ENCODE assay signal across 8 cellular contexts in the genomic region with DNA sequence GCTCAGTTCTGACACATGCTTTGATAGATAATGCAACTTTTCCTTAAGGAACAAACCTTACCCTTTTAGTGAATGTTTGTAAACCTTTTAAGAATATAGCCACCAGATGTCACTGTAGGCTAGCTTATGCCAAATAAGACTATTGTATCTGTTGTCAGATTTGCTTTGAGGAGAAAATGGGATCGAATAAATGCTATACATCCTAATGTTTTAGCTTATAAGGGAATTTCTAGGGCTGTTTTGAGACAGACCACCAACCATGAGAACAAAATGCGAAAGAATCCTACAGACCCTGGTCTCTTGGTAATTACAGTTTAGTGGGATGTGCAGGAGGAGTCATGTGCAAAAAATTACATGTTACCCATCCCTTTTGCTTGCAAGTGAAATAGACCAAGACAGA.
A peak's percentile ranks its signal among the peaks of the same experiment; 100 is the strongest.
DNase-seq lines count a peak whose midpoint lies in the region; FAIRE-seq and TF ChIP-seq lines count a peak whose summit lies in the region.

No MANE protein-coding gene starts in this region.

- no peaks in the 10 kb centered on the region for H3K4me1 ChIP-seq in Loucy (ENCODE audit: insufficient read depth, low read length, poor library complexity, severe bottlenecking)
- no peaks in the 10 kb centered on the region for H3K4me1 ChIP-seq in small intestine (ENCODE audit: control insufficient read depth in 2 of 2, insufficient read depth in 1 of 2, low read depth in 1 of 2, low read length in 1 of 2)
- no peaks in the 10 kb centered on the region for H3K4me1 ChIP-seq in suprapubic skin

- FAIRE-seq in frontal cortex (lab: Jason Lieb, UNC) (peak; percentile 59), small intestine (lab: Jason Lieb, UNC) (no peak)

- CTCF ChIA-PET in activated naive CD4-positive, alpha-beta T cell treated with anti-CD3 and anti-CD28 coated beads, Interleukin-2, amount 10 ng/mL, durations not matched to agents 7 days and 5 days (lab: Charles Lee), result interaction anchor here (0.9 to 4.2 kb wide), 4 partner anchors 616 to 1443 kb away, joined by 3 to 42 read pairs (median 4); no protein-coding TSS in a partner anchor

- no peak for TF ChIP-seq EP300 in suprapubic skin (IDR thresholded peaks at IDR 0.05)

- no peak for TF ChIP-seq POLR2A in suprapubic skin (IDR thresholded peaks at IDR 0.05)

- H3K27ac ChIP-seq in SK-N-MC (no peak overlapping the region), small intestine (ENCODE audit: low read depth in 1 of 2, low read length in 1 of 2) (no peak overlapping the region), suprapubic skin (no peak overlapping the region)

- no peaks in the 10 kb centered on the region for H3K9me2 ChIP-seq in Loucy (replicated peaks; ENCODE audit: low read depth, low read length)

- H3K27me3 ChIP-seq in Loucy (ENCODE audit: insufficient read depth, low read length, poor library complexity, severe bottlenecking) (no peaks in the 10 kb centered on the region), small intestine (ENCODE audit: control insufficient read depth in 2 of 2, insufficient read depth in 2 of 2, low read length in 2 of 2) (no peaks in the 10 kb centered on the region), suprapubic skin (no peaks in the 10 kb centered on the region)

- H3K9me3 Mint-ChIP-seq in activated naive CD4-positive, alpha-beta T cell treated with anti-CD3 and anti-CD28 coated beads, Interleukin-2, amount 10 ng/mL, durations not matched to agents 7 days and 5 days, result no peaks in the 10 kb centered on the region

- H3K4me3 Mint-ChIP-seq in activated naive CD4-positive, alpha-beta T cell treated with anti-CD3 and anti-CD28 coated beads, Interleukin-2, amount 10 ng/mL, durations not matched to agents 7 days and 5 days, result no peak overlapping the region

- no peak overlapping the region for H3K4me3 ChIP-seq in Loucy (ENCODE audit: low read length, poor library complexity, severe bottlenecking)
- H3K4me3 ChIP-seq in SK-N-MC, result no peak overlapping the region
- H3K4me3 ChIP-seq in small intestine (ENCODE audit: low read depth in 1 of 2, low read length in 2 of 2), result no peak overlapping the region
- no peak overlapping the region for H3K4me3 ChIP-seq in suprapubic skin

- no peaks in the 10 kb centered on the region for H3K36me3 Mint-ChIP-seq in activated naive CD4-positive, alpha-beta T cell treated with anti-CD3 and anti-CD28 coated beads, Interleukin-2, amount 10 ng/mL, durations not matched to agents 7 days and 5 days

- 35 to 47% (median 39%) methylated on average over 2 of the region's 2 CpGs for WGBS in small intestine, 3 donors
- 43% methylated on average over 2 of the region's 2 CpGs for WGBS in suprapubic skin

- no peak overlapping the region for H3K4me2 ChIP-seq in Loucy (ENCODE audit: low read depth, low read length, poor library complexity, severe bottlenecking)

- no peak overlapping the region for H2AFZ ChIP-seq in Loucy (ENCODE audit: low read length)

- H3K36me3 ChIP-seq in Loucy (ENCODE audit: insufficient read depth, low read length) (no peaks in the 10 kb centered on the region), SK-N-MC (ENCODE audit: insufficient read depth, low read length) (no peaks in the 10 kb centered on the region), small intestine (ENCODE audit: control insufficient read depth in 2 of 2, insufficient read depth in 2 of 2, low read length in 2 of 2) (no peaks in the 10 kb centered on the region), suprapubic skin (no peaks in the 10 kb centered on the region)

- no peaks in the 10 kb centered on the region for H4K20me1 ChIP-seq in Loucy (ENCODE audit: insufficient read depth, low read length, poor library complexity, severe bottlenecking)

- TF ChIP-seq CTCF in Loucy (conservative IDR thresholded peaks at IDR 0.05; ENCODE audit: low read length) (peak; percentile 54), suprapubic skin (IDR thresholded peaks at IDR 0.05) (peak in 1 of 2 donors; percentile 24)

- peak; percentile 24 to 76 for DNase-seq in NCI-H524 (lab: John Stamatoyannopoulos, UW)
- DNase-seq in NCI-H524 treated with DMSO at 0.1 percent for 48 hours (lab: John Stamatoyannopoulos, UW), result no peak
- peak; percentile 35 for DNase-seq in SK-N-MC (ENCODE audit: low read depth, low spot score)
- peak; percentile 16 to 25 for DNase-seq in frontal cortex (ENCODE audit: low spot score in 2 of 2)
- peak; percentile 37 for DNase-seq in small intestine
- no peak for DNase-seq in activated naive CD4-positive, alpha-beta T cell treated with anti-CD3 and anti-CD28 coated beads, Interleukin-2, amount 10 ng/mL, durations not matched to agents 7 days and 5 days
- no peak for DNase-seq in suprapubic skin (ENCODE audit: low spot score in 2 of 2)

- H3K79me2 ChIP-seq in Loucy (ENCODE audit: insufficient read depth, low read length), result no peaks in the 10 kb centered on the region

- H3F3A ChIP-seq in Loucy (ENCODE audit: low read depth), result no peaks in the 10 kb centered on the region

- H3K27me3 Mint-ChIP-seq in activated naive CD4-positive, alpha-beta T cell treated with anti-CD3 and anti-CD28 coated beads, Interleukin-2, amount 10 ng/mL, durations not matched to agents 7 days and 5 days, result peaks cover 7% of the 10 kb centered on the region

- H3K9me3 ChIP-seq in Loucy (ENCODE audit: insufficient read depth, low read depth, low read length) (no peaks in the 10 kb centered on the region), SK-N-MC (ENCODE audit: low read depth, low read length) (no peaks in the 10 kb centered on the region), small intestine (ENCODE audit: control insufficient read depth, low read depth) (no peaks in the 10 kb centered on the region), suprapubic skin (no peaks in the 10 kb centered on the region)

- peaks cover 11% of the 10 kb centered on the region for H3K4me1 Mint-ChIP-seq in activated naive CD4-positive, alpha-beta T cell treated with anti-CD3 and anti-CD28 coated beads, Interleukin-2, amount 10 ng/mL, durations not matched to agents 7 days and 5 days

- no peak overlapping the region for H3K9ac ChIP-seq in Loucy (ENCODE audit: low read depth, low read length, poor library complexity, severe bottlenecking)
- H3K9ac ChIP-seq in SK-N-MC (ENCODE audit: insufficient read length), result no peak overlapping the region

- no peak overlapping the region for H3K27ac Mint-ChIP-seq in activated naive CD4-positive, alpha-beta T cell treated with anti-CD3 and anti-CD28 coated beads, Interleukin-2, amount 10 ng/mL, durations not matched to agents 7 days and 5 days

Comparison
In these comparisons a context has a peak if more than half of its experiments do, and no peak if none do; other contexts are left out.
1. DNase-seq: peak in NCI-H524 (2 of 2), SK-N-MC (single experiment), frontal cortex (2 of 2) and small intestine (single experiment); none in NCI-H524 treated with DMSO at 0.1 percent for 48 hours (single experiment), activated naive CD4-positive, alpha-beta T cell treated with anti-CD3 and anti-CD28 coated beads, Interleukin-2, amount 10 ng/mL, durations not matched to agents 7 days and 5 days (single experiment) and suprapubic skin (0 of 2).